6 cellular contexts compared by ENCODE assay signal in genomic region chr10:64089648-64090047, GRCh38.
"Had no signal": no experiment of that assay in that cellular context is flagged by ENCODE, and none has a peak within 500 bp of the region (broad histone marks: within the 10 kb centered on the region; RNA-seq: fewer than 3 reads in every experiment).

No MANE protein-coding gene starts in this region.

- H3K27ac ChIP-seq: KMS-11 had no signal

- H3K36me3 Mint-ChIP-seq: IgD-negative memory B cell had no signal

- H3K4me1 ChIP-seq: HAP-1 had no signal

- DNase-seq: GOT3, H7, KBM-7 had no signal

- H3K9ac ChIP-seq: KMS-11 had no signal

- H3K4me1 Mint-ChIP-seq: IgD-negative memory B cell had no signal

- H3K9me3 ChIP-seq: HAP-1 had no signal

- H3K9me3 Mint-ChIP-seq: IgD-negative memory B cell had no signal

- H3K27ac Mint-ChIP-seq: IgD-negative memory B cell had no signal

- H3K36me3 ChIP-seq: HAP-1 had no signal

- H3K4me3 ChIP-seq: HAP-1 had no signal

- H3K4me3 Mint-ChIP-seq: IgD-negative memory B cell had no signal

- H3K4me2 ChIP-seq: KMS-11 had no signal

- H3K27me3 Mint-ChIP-seq: IgD-negative memory B cell had no signal
